3 cellular contexts compared by ENCODE assay signal in genomic region chr7:99457646-99458493, GRCh38.
TF ChIP-seq lines count a peak whose summit lies in the region.

No MANE protein-coding gene starts in this region.

TF ChIP-seq in SK-N-SH, 30 proteins besides CTCF, POLR2A, EP300 and RAD21:
- TF ChIP-seq, protein P1, sequence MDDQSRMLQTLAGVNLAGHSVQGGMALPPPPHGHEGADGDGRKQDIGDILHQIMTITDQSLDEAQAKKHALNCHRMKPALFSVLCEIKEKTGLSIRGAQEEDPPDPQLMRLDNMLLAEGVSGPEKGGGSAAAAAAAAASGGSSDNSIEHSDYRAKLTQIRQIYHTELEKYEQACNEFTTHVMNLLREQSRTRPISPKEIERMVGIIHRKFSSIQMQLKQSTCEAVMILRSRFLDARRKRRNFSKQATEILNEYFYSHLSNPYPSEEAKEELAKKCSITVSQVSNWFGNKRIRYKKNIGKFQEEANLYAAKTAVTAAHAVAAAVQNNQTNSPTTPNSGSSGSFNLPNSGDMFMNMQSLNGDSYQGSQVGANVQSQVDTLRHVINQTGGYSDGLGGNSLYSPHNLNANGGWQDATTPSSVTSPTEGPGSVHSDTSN (IDR thresholded peaks at IDR 0.05): peak; percentile 2; the same call in 1 of the 2 replicates
- TF ChIP-seq SIN3A (IDR thresholded peaks at IDR 0.05; ENCODE audit: borderline replicate concordance, low read depth, low read length): no peak
TF ChIP-seq in SK-N-SH: peak in this region for 1.

TF ChIP-seq in SK-N-SH treated with all-trans-retinoic acid at 6 μM for 48 hours, 23 proteins besides CTCF, POLR2A, EP300 and RAD21 (continues in another document):
- no peak for TF ChIP-seq ISL1 (CRISPR knock-in tag; IDR thresholded peaks at IDR 0.05)
- no peak for TF ChIP-seq CREB5 (CRISPR knock-in tag; IDR thresholded peaks at IDR 0.05; ENCODE audit: low read depth)
- TF ChIP-seq RARB (CRISPR knock-in tag; IDR thresholded peaks at IDR 0.05): no peak
- no peak for TF ChIP-seq PPARA (CRISPR knock-in tag; IDR thresholded peaks at IDR 0.05; ENCODE audit: borderline replicate concordance)
- no peak for TF ChIP-seq SNAI2 (CRISPR knock-in tag; IDR thresholded peaks at IDR 0.05)
- TF ChIP-seq ZC3H10 (CRISPR knock-in tag; IDR thresholded peaks at IDR 0.05): no peak
- no peak for TF ChIP-seq ARNTL (CRISPR knock-in tag; IDR thresholded peaks at IDR 0.05; ENCODE audit: borderline replicate concordance, low read depth)
- TF ChIP-seq BACH2 (CRISPR knock-in tag; IDR thresholded peaks at IDR 0.05; ENCODE audit: borderline replicate concordance): no peak
- no peak for TF ChIP-seq CSDC2 (CRISPR knock-in tag; IDR thresholded peaks at IDR 0.05)
- TF ChIP-seq ZNF70 (CRISPR knock-in tag; IDR thresholded peaks at IDR 0.05): no peak
- TF ChIP-seq GLIS3 (CRISPR knock-in tag; IDR thresholded peaks at IDR 0.05): no peak
- TF ChIP-seq, protein P2, sequence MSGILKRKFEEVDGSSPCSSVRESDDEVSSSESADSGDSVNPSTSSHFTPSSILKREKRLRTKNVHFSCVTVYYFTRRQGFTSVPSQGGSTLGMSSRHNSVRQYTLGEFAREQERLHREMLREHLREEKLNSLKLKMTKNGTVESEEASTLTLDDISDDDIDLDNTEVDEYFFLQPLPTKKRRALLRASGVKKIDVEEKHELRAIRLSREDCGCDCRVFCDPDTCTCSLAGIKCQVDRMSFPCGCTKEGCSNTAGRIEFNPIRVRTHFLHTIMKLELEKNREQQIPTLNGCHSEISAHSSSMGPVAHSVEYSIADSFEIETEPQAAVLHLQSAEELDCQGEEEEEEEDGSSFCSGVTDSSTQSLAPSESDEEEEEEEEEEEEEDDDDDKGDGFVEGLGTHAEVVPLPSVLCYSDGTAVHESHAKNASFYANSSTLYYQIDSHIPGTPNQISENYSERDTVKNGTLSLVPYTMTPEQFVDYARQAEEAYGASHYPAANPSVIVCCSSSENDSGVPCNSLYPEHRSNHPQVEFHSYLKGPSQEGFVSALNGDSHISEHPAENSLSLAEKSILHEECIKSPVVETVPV (CRISPR knock-in tag; IDR thresholded peaks at IDR 0.05): no peak
- no peak for TF ChIP-seq POU6F1 (CRISPR knock-in tag; IDR thresholded peaks at IDR 0.05; ENCODE audit: borderline replicate concordance, low read depth)
- TF ChIP-seq TCF4 (CRISPR knock-in tag; IDR thresholded peaks at IDR 0.05; ENCODE audit: borderline replicate concordance): no peak
- no peak for TF ChIP-seq TOX (CRISPR knock-in tag; IDR thresholded peaks at IDR 0.05; ENCODE audit: borderline replicate concordance)
- TF ChIP-seq ZNF565 (CRISPR knock-in tag; conservative IDR thresholded peaks at IDR 0.05; ENCODE audit: low read depth): no peak
- TF ChIP-seq TSHZ2 (CRISPR knock-in tag; IDR thresholded peaks at IDR 0.05): no peak

TF ChIP-seq in H1, 55 proteins besides CTCF, POLR2A, EP300 and RAD21:
- TF ChIP-seq BACH1 (IDR thresholded peaks at IDR 0.05; ENCODE audit: low read length) (no peak), SP1 (IDR thresholded peaks at IDR 0.05; ENCODE audit: low read depth, low read length) (no peak), EZH2 (IDR thresholded peaks at IDR 0.05; ENCODE audit: low read depth, low read length, severe bottlenecking) (no peak), POLR2AphosphoS5 (IDR thresholded peaks at IDR 0.05; ENCODE audit: low read depth, low read length) (peak; percentile 79; the same call in 1 of the 2 replicates), BCL11A (IDR thresholded peaks at IDR 0.05; ENCODE audit: low read depth in 2 of 2, low read length in 2 of 2) (no peak)
